ENCODE assay signal across 18 cellular contexts in the genomic region with DNA sequence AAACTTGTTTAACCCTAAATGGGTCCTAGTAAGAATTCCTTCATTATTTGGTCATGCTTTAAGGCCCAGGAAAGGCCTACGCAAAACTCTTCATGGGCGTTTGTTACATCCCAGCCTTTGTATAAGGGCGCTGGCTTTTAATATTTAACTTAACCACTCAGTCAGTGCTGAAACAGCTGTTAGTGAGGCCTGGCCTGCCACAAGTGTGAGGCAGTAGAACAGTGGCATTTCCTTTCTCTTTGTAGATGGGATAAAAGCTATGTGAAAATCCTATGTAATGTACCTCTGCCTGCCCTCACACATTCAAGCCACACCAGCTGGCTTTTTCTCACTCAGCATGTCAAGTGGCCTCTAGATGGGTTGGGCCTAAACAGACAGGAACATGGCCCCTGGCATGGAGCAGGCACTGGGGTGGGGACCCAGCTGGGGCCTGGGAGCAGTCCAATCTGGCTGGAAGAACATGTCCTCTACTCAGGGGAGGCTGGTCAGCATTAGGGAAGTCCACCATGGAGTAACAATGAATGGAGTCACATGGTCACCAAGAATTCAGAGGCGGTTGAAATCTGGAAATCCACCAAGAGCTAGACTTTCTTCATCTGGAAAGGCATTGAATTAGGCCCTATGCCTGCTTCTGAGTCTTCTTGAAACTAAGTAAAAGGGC. TPM values are rescaled to one million over a fixed set of nuclear protein-coding genes. Genes with fewer than 3 reads are reported as not detected.
A peak's percentile ranks its signal among the peaks of the same experiment; 100 is the strongest.
DNase-seq lines count a peak whose midpoint lies in the region; ATAC-seq, FAIRE-seq and TF ChIP-seq lines count a peak whose summit lies in the region.
"Had no signal": no experiment of that assay in that cellular context is flagged by ENCODE, and none has a peak within 500 bp of the region (broad histone marks: within the 10 kb centered on the region; RNA-seq: fewer than 3 reads in every experiment).

No MANE protein-coding gene starts in this region.

- H3K4me1 Mint-ChIP-seq in stimulated activated naive B cell treated with anti-CD40 and anti-IgM and Interleukin-4, amounts not matched to agents 10 μg/mL and 1 μg/mL and 100 μg/mL, for 72 hours = no peaks in the 10 kb centered on the region
- H3K4me1 Mint-ChIP-seq: CD8-positive, alpha-beta memory T cell; naive thymus-derived CD8-positive, alpha-beta T cell had no signal

- H3K27ac Mint-ChIP-seq in stimulated activated naive B cell treated with anti-CD40 and anti-IgM and Interleukin-4, amounts not matched to agents 10 μg/mL and 1 μg/mL and 100 μg/mL, for 72 hours = no peak overlapping the region
- H3K27ac Mint-ChIP-seq: activated T-cell treated with anti-CD3 and anti-CD28 coated beads, Interleukin-2, amount 50 U/mL, for 72 hours; CD8-positive, alpha-beta memory T cell had no signal

- H4K5ac ChIP-seq in mesendoderm (ENCODE audit: low read length) = no peak overlapping the region

- no peaks in the 10 kb centered on the region for H3K79me2 ChIP-seq in mesendoderm (ENCODE audit: control insufficient read depth, insufficient read depth, low read length)

- H2BK120ac ChIP-seq in mesendoderm (ENCODE audit: low read depth, low read length) = no peak overlapping the region

- no peak overlapping the region for H2BK5ac ChIP-seq in mesendoderm (ENCODE audit: low read length)

- H3K23ac ChIP-seq in mesendoderm (ENCODE audit: low read length) = no peak overlapping the region

- no peak overlapping the region for H2BK15ac ChIP-seq in mesendoderm (replicated peaks; ENCODE audit: low read depth)

- peak; percentile 66 for ATAC-seq in GM19395 (IDR thresholded peaks at IDR 0.05; ENCODE audit: unreplicated experiment)
- ATAC-seq in HG03095 (IDR thresholded peaks at IDR 0.05; ENCODE audit: unreplicated experiment) = no peak
- no peak for ATAC-seq in stimulated activated naive B cell treated with anti-CD40 and anti-IgM and Interleukin-4, amounts not matched to agents 10 μg/mL and 1 μg/mL and 100 μg/mL, for 72 hours (replicated peaks)
- no peak for ATAC-seq in left lobe of liver
- ATAC-seq: activated T-cell treated with anti-CD3 and anti-CD28 coated beads, Interleukin-2, amount 50 U/mL, for 72 hours; naive thymus-derived CD8-positive, alpha-beta T cell had no signal

- no peaks in the 10 kb centered on the region for H3K36me3 ChIP-seq in SJCRH30
- no peaks in the 10 kb centered on the region for H3K36me3 ChIP-seq in mesendoderm (ENCODE audit: control insufficient read depth, insufficient read depth, low read length)
- H3K36me3 ChIP-seq: right atrium auricular region had no signal

- no peak overlapping the region for H3K18ac ChIP-seq in mesendoderm (ENCODE audit: low read length)

- no peak overlapping the region for H3K9ac ChIP-seq in mesendoderm (ENCODE audit: low read length)

- in situ Hi-C loops in ACHN (cut with HindIII; ENCODE audit: low pct_ligation_motif_present, low pct_unique_long_range_greater_than_20kb, low sequenced_read_pairs) = no loop called here

- no CpG with 5 or more reads among the region's 4 CpGs for WGBS in mesendoderm (ENCODE audit: extremely low coverage, insufficient coverage, low lambda C conversion rate)

- H3K4me3 ChIP-seq in SJCRH30 (no peak overlapping the region), mesendoderm (ENCODE audit: low read length) (no peak overlapping the region)
- H3K4me3 ChIP-seq: right atrium auricular region had no signal

- H3K27me3 Mint-ChIP-seq in stimulated activated naive B cell treated with anti-CD40 and anti-IgM and Interleukin-4, amounts not matched to agents 10 μg/mL and 1 μg/mL and 100 μg/mL, for 72 hours = no peaks in the 10 kb centered on the region

- no peaks in the 10 kb centered on the region for H3K79me1 ChIP-seq in mesendoderm (ENCODE audit: low read length)

- no peak overlapping the region for H3K56ac ChIP-seq in mesendoderm (ENCODE audit: low read length)

- H3K27ac ChIP-seq in SJCRH30 (no peak overlapping the region), mesendoderm (ENCODE audit: low read depth, low read length) (no peak overlapping the region)
- H3K27ac ChIP-seq: right atrium auricular region had no signal

- H4K8ac ChIP-seq in mesendoderm (ENCODE audit: low read depth, low read length) = no peak overlapping the region

- no peak overlapping the region for H3K4me2 ChIP-seq in mesendoderm (ENCODE audit: low read length)

- H3K9me3 ChIP-seq in SJCRH30 (replicated peaks) = no peaks in the 10 kb centered on the region
- H3K9me3 ChIP-seq: right atrium auricular region had no signal

- H3K36me3 Mint-ChIP-seq in stimulated activated naive B cell treated with anti-CD40 and anti-IgM and Interleukin-4, amounts not matched to agents 10 μg/mL and 1 μg/mL and 100 μg/mL, for 72 hours = no peaks in the 10 kb centered on the region
- H3K36me3 Mint-ChIP-seq: CD8-positive, alpha-beta memory T cell; naive thymus-derived CD8-positive, alpha-beta T cell had no signal

- TF ChIP-seq CTCF in D721Med (IDR thresholded peaks at IDR 0.05; ENCODE audit: insufficient read depth, missing control alignments) = no peak

- no peaks in the 10 kb centered on the region for H3K9me3 Mint-ChIP-seq in stimulated activated naive B cell treated with anti-CD40 and anti-IgM and Interleukin-4, amounts not matched to agents 10 μg/mL and 1 μg/mL and 100 μg/mL, for 72 hours
- H3K9me3 Mint-ChIP-seq: activated T-cell treated with anti-CD3 and anti-CD28 coated beads, Interleukin-2, amount 50 U/mL, for 72 hours; CD8-positive, alpha-beta memory T cell; naive thymus-derived CD8-positive, alpha-beta T cell had no signal

- FAIRE-seq in D721Med (lab: Jason Lieb, UNC) = no peak
- FAIRE-seq: kidney, TTC549 had no signal

- no peak overlapping the region for H3K4me3 Mint-ChIP-seq in stimulated activated naive B cell treated with anti-CD40 and anti-IgM and Interleukin-4, amounts not matched to agents 10 μg/mL and 1 μg/mL and 100 μg/mL, for 72 hours
- H3K4me3 Mint-ChIP-seq: activated T-cell treated with anti-CD3 and anti-CD28 coated beads, Interleukin-2, amount 50 U/mL, for 72 hours; CD8-positive, alpha-beta memory T cell; naive thymus-derived CD8-positive, alpha-beta T cell had no signal

- H3K4me1 ChIP-seq in SJCRH30 = peaks cover 4% of the 10 kb centered on the region; the same call in 1 of the 2 replicates
- no peaks in the 10 kb centered on the region for H3K4me1 ChIP-seq in mesendoderm (ENCODE audit: control insufficient read depth, low read depth, low read length)
- H3K4me1 ChIP-seq: right atrium auricular region had no signal

- no peak overlapping the region for H3K4ac ChIP-seq in mesendoderm (ENCODE audit: low read depth, low read length)

- DNase-seq in ACHN (peak; percentile 6), SJCRH30 (peak; percentile 36 to 55), mesendoderm (peak; percentile 22), left lobe of liver (ENCODE audit: low spot score) (no peak), D721Med (ENCODE audit: insufficient read length, low spot score) (no peak)
- DNase-seq in stimulated activated naive B cell treated with anti-CD40 and anti-IgM and Interleukin-4, amounts not matched to agents 10 μg/mL and 1 μg/mL and 100 μg/mL, for 72 hours = no peak
- DNase-seq: activated CD4-positive, alpha-beta T cell treated with anti-CD3 and anti-CD28 coated beads, Interleukin-2, amount 50 U/mL, for 48 hours; activated T-cell treated with anti-CD3 and anti-CD28 coated beads, Interleukin-2, amount 50 U/mL, for 72 hours; CD8-positive, alpha-beta memory T cell; IMR-90; kidney; naive thymus-derived CD8-positive, alpha-beta T cell; SIG-M5; stimulated activated naive CD4-positive, alpha-beta T cell had no signal

- no peak overlapping the region for H2AK5ac ChIP-seq in mesendoderm (ENCODE audit: low read length)

- H3K27me3 ChIP-seq in SJCRH30 (no peaks in the 10 kb centered on the region), mesendoderm (ENCODE audit: insufficient read depth, low read length, poor library complexity) (no peaks in the 10 kb centered on the region)
- H3K27me3 ChIP-seq: right atrium auricular region had no signal

RNA-seq across cellular contexts. Expression of a gene that starts 20.7 kb away (rescaled TPM):
- 0.20 TPM in 1 of 2 replicates, not detected in the other for total RNA-seq in SJCRH30 (2014; rRNA removed; shearing (Covaris generic))
- polyA plus RNA-seq in mesendoderm (2013, experiment 1 of 2) = not detected
- 0.06 TPM for polyA plus RNA-seq in mesendoderm (2013, experiment 2 of 2)
- total RNA-seq in left lobe of liver = 0.25 TPM
- total RNA-seq: activated T-cell treated with anti-CD3 and anti-CD28 coated beads, Interleukin-2, amount 50 U/mL, for 72 hours; CD8-positive, alpha-beta memory T cell; IMR-90; kidney; naive thymus-derived CD8-positive, alpha-beta T cell had no signal
- polyA plus RNA-seq: CD8-positive, alpha-beta memory T cell; naive thymus-derived CD8-positive, alpha-beta T cell had no signal

Comparison
In these comparisons a context has a peak if more than half of its experiments do, and no peak if none do; other contexts are left out.
1. DNase-seq: peak in ACHN (single experiment), SJCRH30 (2 of 2) and mesendoderm (single experiment); none in stimulated activated naive B cell treated with anti-CD40 and anti-IgM and Interleukin-4, amounts not matched to agents 10 μg/mL and 1 μg/mL and 100 μg/mL, for 72 hours (single experiment), left lobe of liver (single experiment) and D721Med (single experiment).